In the genomic region with DNA sequence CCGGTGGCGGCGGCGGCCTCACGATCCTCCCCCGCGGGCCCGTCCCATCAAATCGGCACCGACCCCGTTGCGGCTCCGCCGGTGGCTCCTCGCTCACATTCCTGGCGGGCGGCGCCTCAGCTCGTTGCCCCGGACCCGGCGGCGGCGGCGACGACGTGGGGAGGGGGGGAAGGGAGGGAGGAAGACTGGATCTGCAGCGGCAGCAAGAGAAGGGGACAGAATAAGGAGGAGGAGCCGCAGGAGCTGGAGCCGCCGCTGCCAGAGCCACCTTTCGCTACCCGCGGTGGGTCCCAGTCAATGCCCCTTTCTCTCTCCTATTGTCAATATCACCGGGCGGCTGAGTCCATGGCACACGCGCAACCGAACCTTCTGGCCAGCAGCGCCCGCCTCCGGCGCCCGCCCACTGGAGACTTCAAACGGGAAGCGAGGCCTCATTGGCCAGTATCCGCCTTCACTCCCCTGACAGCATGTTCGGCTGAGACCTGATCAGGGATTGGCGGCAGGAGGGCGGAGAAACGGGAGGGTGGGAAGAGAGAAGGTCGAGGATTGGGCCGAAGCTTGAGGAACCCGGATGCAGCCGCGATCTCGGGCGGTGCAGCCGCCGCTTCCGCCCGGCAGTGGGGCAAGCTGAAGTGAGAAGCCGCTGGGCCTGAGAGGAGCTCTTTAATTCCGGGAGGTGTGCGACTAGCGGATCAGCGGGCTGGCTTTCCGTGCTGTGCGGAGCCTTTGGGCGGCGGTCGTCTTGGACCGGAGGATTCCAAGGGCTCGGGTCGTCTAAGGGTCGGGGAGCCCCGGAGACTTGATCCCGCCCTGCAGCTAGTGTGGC, we compare ENCODE assay signal across 1 cellular context.
TF ChIP-seq lines count a peak whose summit lies in the region.

A gene (minus strand): TSS at position 378 of the 826 bp plus-strand sequence. CDS start 3,692 bp downstream, outside the sequence.

TF ChIP-seq in HepG2, 621 proteins besides CTCF, POLR2A, EP300 and RAD21 (continued from another document and continues in another):
- TF ChIP-seq, protein P1, sequence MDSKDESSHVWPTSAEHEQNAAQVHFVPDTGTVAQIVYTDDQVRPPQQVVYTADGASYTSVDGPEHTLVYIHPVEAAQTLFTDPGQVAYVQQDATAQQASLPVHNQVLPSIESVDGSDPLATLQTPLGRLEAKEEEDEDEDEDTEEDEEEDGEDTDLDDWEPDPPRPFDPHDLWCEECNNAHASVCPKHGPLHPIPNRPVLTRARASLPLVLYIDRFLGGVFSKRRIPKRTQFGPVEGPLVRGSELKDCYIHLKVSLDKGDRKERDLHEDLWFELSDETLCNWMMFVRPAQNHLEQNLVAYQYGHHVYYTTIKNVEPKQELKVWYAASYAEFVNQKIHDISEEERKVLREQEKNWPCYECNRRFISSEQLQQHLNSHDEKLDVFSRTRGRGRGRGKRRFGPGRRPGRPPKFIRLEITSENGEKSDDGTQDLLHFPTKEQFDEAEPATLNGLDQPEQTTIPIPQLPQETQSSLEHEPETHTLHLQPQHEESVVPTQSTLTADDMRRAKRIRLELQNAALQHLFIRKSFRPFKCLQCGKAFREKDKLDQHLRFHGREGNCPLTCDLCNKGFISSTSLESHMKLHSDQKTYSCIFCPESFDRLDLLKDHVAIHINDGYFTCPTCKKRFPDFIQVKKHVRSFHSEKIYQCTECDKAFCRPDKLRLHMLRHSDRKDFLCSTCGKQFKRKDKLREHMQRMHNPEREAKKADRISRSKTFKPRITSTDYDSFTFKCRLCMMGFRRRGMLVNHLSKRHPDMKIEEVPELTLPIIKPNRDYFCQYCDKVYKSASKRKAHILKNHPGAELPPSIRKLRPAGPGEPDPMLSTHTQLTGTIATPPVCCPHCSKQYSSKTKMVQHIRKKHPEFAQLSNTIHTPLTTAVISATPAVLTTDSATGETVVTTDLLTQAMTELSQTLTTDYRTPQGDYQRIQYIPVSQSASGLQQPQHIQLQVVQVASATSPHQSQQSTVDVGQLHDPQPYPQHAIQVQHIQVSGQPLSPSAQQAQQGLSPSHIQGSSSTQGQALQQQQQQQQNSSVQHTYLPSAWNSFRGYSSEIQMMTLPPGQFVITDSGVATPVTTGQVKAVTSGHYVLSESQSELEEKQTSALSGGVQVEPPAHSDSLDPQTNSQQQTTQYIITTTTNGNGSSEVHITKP (CRISPR knock-in tag; IDR thresholded peaks at IDR 0.05; ENCODE audit: low read depth) = no peak
- TF ChIP-seq TBX2 (CRISPR knock-in tag; IDR thresholded peaks at IDR 0.05; ENCODE audit: borderline replicate concordance) (peak; percentile 73), ESRRA (CRISPR knock-in tag; IDR thresholded peaks at IDR 0.05; ENCODE audit: low read depth) (peak; percentile 21; the same call in 1 of the 2 replicates), ZNF713 (CRISPR knock-in tag; IDR thresholded peaks at IDR 0.05) (no peak), ZNF441 (CRISPR knock-in tag; IDR thresholded peaks at IDR 0.05; ENCODE audit: borderline replicate concordance) (no peak), CBX5 (CRISPR knock-in tag; IDR thresholded peaks at IDR 0.05; ENCODE audit: borderline replicate concordance) (0 out of 2 replicates have a peak, but pooled peaks have one; percentile 47), MED8 (CRISPR knock-in tag; IDR thresholded peaks at IDR 0.05; ENCODE audit: insufficient replicate concordance) (peak; percentile 55), ASH2L (IDR thresholded peaks at IDR 0.05; ENCODE audit: insufficient read length, low read depth, low read length) (peak; percentile 79), ZNF678 (CRISPR knock-in tag; IDR thresholded peaks at IDR 0.05) (peak; percentile 36; the same call in 1 of the 2 replicates), STAG1 (CRISPR knock-in tag; IDR thresholded peaks at IDR 0.05) (no peak), ZBTB38 (CRISPR knock-in tag; IDR thresholded peaks at IDR 0.05) (0 out of 2 replicates have a peak, but pooled peaks have one; percentile 49), ZNF614 (CRISPR knock-in tag; IDR thresholded peaks at IDR 0.05; ENCODE audit: borderline replicate concordance) (peak; percentile 78; the same call in 1 of the 2 replicates), DNMT1 (CRISPR knock-in tag; IDR thresholded peaks at IDR 0.05) (peak; percentile 82; the same call in 1 of the 2 replicates), PHB2 (IDR thresholded peaks at IDR 0.05; ENCODE audit: partially characterized antibody) (no peak), PHF20 (CRISPR knock-in tag; IDR thresholded peaks at IDR 0.05) (peak; percentile 90), HOXA3 (CRISPR knock-in tag; IDR thresholded peaks at IDR 0.05) (0 out of 2 replicates have a peak, but pooled peaks have one; percentile 11), SIX1 (CRISPR knock-in tag; IDR thresholded peaks at IDR 0.05; ENCODE audit: borderline replicate concordance) (no peak), SOX6 (IDR thresholded peaks at IDR 0.05) (no peak), SOX6 (CRISPR knock-in tag; IDR thresholded peaks at IDR 0.05) (peak; percentile 62), NKX3-1 (CRISPR knock-in tag; IDR thresholded peaks at IDR 0.05) (0 out of 2 replicates have a peak, but pooled peaks have one; percentile 59), SMAD1 (CRISPR knock-in tag; IDR thresholded peaks at IDR 0.05; ENCODE audit: borderline replicate concordance, low read depth) (no peak), GLI4 (CRISPR knock-in tag; IDR thresholded peaks at IDR 0.05; ENCODE audit: borderline replicate concordance) (no peak), KLF16 (CRISPR knock-in tag; IDR thresholded peaks at IDR 0.05) (no peak), KDM2A (CRISPR knock-in tag; IDR thresholded peaks at IDR 0.05; ENCODE audit: borderline replicate concordance, low read depth) (peak; percentile 82; the same call in 1 of the 2 replicates), ZNF747 (CRISPR knock-in tag; IDR thresholded peaks at IDR 0.05; ENCODE audit: borderline replicate concordance) (peak; percentile 40; the same call in 1 of the 2 replicates)
- TF ChIP-seq, protein P2, sequence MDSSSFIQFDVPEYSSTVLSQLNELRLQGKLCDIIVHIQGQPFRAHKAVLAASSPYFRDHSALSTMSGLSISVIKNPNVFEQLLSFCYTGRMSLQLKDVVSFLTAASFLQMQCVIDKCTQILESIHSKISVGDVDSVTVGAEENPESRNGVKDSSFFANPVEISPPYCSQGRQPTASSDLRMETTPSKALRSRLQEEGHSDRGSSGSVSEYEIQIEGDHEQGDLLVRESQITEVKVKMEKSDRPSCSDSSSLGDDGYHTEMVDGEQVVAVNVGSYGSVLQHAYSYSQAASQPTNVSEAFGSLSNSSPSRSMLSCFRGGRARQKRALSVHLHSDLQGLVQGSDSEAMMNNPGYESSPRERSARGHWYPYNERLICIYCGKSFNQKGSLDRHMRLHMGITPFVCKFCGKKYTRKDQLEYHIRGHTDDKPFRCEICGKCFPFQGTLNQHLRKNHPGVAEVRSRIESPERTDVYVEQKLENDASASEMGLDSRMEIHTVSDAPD (CRISPR knock-in tag; IDR thresholded peaks at IDR 0.05) = peak; percentile 72; the same call in 1 of the 2 replicates
- TF ChIP-seq, protein P3, sequence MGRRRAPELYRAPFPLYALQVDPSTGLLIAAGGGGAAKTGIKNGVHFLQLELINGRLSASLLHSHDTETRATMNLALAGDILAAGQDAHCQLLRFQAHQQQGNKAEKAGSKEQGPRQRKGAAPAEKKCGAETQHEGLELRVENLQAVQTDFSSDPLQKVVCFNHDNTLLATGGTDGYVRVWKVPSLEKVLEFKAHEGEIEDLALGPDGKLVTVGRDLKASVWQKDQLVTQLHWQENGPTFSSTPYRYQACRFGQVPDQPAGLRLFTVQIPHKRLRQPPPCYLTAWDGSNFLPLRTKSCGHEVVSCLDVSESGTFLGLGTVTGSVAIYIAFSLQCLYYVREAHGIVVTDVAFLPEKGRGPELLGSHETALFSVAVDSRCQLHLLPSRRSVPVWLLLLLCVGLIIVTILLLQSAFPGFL (CRISPR knock-in tag; IDR thresholded peaks at IDR 0.05) = no peak
- TF ChIP-seq, protein P4, sequence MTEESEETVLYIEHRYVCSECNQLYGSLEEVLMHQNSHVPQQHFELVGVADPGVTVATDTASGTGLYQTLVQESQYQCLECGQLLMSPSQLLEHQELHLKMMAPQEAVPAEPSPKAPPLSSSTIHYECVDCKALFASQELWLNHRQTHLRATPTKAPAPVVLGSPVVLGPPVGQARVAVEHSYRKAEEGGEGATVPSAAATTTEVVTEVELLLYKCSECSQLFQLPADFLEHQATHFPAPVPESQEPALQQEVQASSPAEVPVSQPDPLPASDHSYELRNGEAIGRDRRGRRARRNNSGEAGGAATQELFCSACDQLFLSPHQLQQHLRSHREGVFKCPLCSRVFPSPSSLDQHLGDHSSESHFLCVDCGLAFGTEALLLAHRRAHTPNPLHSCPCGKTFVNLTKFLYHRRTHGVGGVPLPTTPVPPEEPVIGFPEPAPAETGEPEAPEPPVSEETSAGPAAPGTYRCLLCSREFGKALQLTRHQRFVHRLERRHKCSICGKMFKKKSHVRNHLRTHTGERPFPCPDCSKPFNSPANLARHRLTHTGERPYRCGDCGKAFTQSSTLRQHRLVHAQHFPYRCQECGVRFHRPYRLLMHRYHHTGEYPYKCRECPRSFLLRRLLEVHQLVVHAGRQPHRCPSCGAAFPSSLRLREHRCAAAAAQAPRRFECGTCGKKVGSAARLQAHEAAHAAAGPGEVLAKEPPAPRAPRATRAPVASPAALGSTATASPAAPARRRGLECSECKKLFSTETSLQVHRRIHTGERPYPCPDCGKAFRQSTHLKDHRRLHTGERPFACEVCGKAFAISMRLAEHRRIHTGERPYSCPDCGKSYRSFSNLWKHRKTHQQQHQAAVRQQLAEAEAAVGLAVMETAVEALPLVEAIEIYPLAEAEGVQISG (CRISPR knock-in tag; IDR thresholded peaks at IDR 0.05) = peak; percentile 59; the same call in 1 of the 2 replicates
- TF ChIP-seq, protein P5, sequence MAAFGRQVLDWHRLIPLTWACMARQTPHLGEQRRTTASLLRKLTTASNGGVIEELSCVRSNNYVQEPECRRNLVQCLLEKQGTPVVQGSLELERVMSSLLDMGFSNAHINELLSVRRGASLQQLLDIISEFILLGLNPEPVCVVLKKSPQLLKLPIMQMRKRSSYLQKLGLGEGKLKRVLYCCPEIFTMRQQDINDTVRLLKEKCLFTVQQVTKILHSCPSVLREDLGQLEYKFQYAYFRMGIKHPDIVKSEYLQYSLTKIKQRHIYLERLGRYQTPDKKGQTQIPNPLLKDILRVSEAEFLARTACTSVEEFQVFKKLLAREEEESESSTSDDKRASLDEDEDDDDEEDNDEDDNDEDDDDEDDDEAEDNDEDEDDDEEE (CRISPR knock-in tag; IDR thresholded peaks at IDR 0.05) = peak; percentile 83
- TF ChIP-seq, protein P6, sequence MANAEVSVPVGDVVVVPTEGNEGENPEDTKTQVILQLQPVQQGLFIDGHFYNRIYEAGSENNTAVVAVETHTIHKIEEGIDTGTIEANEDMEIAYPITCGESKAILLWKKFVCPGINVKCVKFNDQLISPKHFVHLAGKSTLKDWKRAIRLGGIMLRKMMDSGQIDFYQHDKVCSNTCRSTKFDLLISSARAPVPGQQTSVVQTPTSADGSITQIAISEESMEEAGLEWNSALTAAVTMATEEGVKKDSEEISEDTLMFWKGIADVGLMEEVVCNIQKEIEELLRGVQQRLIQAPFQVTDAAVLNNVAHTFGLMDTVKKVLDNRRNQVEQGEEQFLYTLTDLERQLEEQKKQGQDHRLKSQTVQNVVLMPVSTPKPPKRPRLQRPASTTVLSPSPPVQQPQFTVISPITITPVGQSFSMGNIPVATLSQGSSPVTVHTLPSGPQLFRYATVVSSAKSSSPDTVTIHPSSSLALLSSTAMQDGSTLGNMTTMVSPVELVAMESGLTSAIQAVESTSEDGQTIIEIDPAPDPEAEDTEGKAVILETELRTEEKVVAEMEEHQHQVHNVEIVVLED (CRISPR knock-in tag; IDR thresholded peaks at IDR 0.05; ENCODE audit: borderline replicate concordance) = peak; percentile 45; the same call in 1 of the 2 replicates
- TF ChIP-seq, protein P7, sequence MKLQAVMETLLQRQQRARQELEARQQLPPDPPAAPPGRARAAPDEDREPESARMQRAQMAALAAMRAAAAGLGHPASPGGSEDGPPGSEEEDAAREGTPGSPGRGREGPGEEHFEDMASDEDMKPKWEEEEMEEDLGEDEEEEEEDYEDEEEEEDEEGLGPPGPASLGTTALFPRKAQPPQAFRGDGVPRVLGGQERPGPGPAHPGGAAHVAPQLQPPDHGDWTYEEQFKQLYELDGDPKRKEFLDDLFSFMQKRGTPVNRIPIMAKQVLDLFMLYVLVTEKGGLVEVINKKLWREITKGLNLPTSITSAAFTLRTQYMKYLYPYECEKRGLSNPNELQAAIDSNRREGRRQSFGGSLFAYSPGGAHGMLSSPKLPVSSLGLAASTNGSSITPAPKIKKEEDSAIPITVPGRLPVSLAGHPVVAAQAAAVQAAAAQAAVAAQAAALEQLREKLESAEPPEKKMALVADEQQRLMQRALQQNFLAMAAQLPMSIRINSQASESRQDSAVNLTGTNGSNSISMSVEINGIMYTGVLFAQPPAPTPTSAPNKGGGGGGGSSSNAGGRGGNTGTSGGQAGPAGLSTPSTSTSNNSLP (IDR thresholded peaks at IDR 0.05; ENCODE audit: low read depth, low read length) = 0 out of 2 replicates have a peak, but pooled peaks have one; percentile 11
- TF ChIP-seq, protein P8, sequence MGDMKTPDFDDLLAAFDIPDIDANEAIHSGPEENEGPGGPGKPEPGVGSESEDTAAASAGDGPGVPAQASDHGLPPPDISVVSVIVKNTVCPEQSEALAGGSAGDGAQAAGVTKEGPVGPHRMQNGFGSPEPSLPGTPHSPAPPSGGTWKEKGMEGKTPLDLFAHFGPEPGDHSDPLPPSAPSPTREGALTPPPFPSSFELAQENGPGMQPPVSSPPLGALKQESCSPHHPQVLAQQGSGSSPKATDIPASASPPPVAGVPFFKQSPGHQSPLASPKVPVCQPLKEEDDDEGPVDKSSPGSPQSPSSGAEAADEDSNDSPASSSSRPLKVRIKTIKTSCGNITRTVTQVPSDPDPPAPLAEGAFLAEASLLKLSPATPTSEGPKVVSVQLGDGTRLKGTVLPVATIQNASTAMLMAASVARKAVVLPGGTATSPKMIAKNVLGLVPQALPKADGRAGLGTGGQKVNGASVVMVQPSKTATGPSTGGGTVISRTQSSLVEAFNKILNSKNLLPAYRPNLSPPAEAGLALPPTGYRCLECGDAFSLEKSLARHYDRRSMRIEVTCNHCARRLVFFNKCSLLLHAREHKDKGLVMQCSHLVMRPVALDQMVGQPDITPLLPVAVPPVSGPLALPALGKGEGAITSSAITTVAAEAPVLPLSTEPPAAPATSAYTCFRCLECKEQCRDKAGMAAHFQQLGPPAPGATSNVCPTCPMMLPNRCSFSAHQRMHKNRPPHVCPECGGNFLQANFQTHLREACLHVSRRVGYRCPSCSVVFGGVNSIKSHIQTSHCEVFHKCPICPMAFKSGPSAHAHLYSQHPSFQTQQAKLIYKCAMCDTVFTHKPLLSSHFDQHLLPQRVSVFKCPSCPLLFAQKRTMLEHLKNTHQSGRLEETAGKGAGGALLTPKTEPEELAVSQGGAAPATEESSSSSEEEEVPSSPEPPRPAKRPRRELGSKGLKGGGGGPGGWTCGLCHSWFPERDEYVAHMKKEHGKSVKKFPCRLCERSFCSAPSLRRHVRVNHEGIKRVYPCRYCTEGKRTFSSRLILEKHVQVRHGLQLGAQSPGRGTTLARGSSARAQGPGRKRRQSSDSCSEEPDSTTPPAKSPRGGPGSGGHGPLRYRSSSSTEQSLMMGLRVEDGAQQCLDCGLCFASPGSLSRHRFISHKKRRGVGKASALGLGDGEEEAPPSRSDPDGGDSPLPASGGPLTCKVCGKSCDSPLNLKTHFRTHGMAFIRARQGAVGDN (CRISPR knock-in tag; IDR thresholded peaks at IDR 0.05) = peak; percentile 82
- TF ChIP-seq, protein P9, sequence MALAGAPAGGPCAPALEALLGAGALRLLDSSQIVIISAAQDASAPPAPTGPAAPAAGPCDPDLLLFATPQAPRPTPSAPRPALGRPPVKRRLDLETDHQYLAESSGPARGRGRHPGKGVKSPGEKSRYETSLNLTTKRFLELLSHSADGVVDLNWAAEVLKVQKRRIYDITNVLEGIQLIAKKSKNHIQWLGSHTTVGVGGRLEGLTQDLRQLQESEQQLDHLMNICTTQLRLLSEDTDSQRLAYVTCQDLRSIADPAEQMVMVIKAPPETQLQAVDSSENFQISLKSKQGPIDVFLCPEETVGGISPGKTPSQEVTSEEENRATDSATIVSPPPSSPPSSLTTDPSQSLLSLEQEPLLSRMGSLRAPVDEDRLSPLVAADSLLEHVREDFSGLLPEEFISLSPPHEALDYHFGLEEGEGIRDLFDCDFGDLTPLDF (CRISPR knock-in tag; IDR thresholded peaks at IDR 0.05) = peak; percentile 14; the same call in 1 of the 2 replicates
